ENCODE assay signal across 1 cellular context in the genomic region with DNA sequence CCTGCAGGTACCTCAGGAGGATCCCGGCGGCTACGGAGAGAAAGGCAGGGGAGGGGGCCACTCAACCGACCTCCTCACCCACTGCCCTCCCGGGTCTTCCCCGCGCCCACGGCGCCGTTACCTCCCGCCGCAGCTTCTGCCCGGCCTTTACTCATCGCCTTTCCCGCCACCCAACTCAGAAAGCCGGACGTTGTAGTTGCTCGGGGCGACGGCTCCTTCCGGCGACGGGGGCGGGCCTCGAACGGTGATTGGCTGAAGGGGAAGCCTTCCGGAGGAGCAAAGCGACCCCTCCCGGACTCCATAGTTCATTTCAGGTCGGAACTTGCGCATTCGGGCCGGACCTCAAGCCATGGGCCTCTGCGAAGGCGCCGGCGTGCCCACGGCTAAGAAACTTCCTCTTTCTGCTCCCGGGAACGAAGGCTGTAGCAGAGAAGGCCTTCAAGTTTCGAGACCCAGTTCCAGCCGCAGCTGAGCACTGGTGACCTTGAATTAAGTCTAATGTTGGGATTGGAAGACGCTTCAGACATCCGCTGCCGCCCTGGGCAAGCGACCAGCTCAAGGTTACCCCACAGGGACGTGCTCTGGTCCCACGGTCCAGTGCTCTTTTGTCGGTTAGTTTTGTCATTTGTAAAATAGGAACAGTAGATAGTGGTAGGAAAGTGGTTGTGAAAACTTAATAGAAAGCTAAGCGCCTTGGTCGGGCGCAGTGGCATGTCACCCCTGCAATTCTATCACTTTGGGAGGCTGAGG.
A peak's percentile ranks its signal among the peaks of the same experiment; 100 is the strongest.
TF ChIP-seq lines count a peak whose summit lies in the region.

A gene with protein sequence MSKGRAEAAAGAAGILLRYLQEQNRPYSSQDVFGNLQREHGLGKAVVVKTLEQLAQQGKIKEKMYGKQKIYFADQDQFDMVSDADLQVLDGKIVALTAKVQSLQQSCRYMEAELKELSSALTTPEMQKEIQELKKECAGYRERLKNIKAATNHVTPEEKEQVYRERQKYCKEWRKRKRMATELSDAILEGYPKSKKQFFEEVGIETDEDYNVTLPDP (minus strand): TSS at position 198 of the 750 bp plus-strand sequence. CDS start 43 bp downstream, at position 155.

TF ChIP-seq in K562, 482 proteins besides CTCF, POLR2A, EP300 and RAD21 (continued from another document and continues in another):
- TF ChIP-seq, protein P1, sequence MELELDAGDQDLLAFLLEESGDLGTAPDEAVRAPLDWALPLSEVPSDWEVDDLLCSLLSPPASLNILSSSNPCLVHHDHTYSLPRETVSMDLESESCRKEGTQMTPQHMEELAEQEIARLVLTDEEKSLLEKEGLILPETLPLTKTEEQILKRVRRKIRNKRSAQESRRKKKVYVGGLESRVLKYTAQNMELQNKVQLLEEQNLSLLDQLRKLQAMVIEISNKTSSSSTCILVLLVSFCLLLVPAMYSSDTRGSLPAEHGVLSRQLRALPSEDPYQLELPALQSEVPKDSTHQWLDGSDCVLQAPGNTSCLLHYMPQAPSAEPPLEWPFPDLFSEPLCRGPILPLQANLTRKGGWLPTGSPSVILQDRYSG (tag; conservative IDR thresholded peaks at IDR 0.05; ENCODE audit: low read depth), result 0 out of 2 replicates have a peak, but pooled peaks have one; percentile 64
- peak; percentile 69; the same call in 1 of the 2 replicates for TF ChIP-seq JUND (IDR thresholded peaks at IDR 0.05; ENCODE audit: borderline replicate concordance, low read depth, low read length)
- peak; percentile 3; the same call in 1 of the 3 replicates for TF ChIP-seq JUND (tag; IDR thresholded peaks at IDR 0.05; ENCODE audit: borderline replicate concordance, low read depth, low read length)
- no peak for TF ChIP-seq GABPB2 (CRISPR knock-in tag; conservative IDR thresholded peaks at IDR 0.05)
- TF ChIP-seq MAFK (IDR thresholded peaks at IDR 0.05; ENCODE audit: low read length), result no peak
- peak; percentile 68 for TF ChIP-seq CXXC5 (CRISPR knock-in tag; IDR thresholded peaks at IDR 0.05)
- TF ChIP-seq, protein P2, sequence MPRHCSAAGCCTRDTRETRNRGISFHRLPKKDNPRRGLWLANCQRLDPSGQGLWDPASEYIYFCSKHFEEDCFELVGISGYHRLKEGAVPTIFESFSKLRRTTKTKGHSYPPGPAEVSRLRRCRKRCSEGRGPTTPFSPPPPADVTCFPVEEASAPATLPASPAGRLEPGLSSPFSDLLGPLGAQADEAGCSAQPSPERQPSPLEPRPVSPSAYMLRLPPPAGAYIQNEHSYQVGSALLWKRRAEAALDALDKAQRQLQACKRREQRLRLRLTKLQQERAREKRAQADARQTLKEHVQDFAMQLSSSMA (CRISPR knock-in tag; IDR thresholded peaks at IDR 0.05), result no peak
- TF ChIP-seq, protein P3, sequence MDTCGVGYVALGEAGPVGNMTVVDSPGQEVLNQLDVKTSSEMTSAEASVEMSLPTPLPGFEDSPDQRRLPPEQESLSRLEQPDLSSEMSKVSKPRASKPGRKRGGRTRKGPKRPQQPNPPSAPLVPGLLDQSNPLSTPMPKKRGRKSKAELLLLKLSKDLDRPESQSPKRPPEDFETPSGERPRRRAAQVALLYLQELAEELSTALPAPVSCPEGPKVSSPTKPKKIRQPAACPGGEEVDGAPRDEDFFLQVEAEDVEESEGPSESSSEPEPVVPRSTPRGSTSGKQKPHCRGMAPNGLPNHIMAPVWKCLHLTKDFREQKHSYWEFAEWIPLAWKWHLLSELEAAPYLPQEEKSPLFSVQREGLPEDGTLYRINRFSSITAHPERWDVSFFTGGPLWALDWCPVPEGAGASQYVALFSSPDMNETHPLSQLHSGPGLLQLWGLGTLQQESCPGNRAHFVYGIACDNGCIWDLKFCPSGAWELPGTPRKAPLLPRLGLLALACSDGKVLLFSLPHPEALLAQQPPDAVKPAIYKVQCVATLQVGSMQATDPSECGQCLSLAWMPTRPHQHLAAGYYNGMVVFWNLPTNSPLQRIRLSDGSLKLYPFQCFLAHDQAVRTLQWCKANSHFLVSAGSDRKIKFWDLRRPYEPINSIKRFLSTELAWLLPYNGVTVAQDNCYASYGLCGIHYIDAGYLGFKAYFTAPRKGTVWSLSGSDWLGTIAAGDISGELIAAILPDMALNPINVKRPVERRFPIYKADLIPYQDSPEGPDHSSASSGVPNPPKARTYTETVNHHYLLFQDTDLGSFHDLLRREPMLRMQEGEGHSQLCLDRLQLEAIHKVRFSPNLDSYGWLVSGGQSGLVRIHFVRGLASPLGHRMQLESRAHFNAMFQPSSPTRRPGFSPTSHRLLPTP (IDR thresholded peaks at IDR 0.05; ENCODE audit: borderline replicate concordance, extremely low read depth, insufficient read length), result no peak
- peak; percentile 80 for TF ChIP-seq ZFX (CRISPR knock-in tag; IDR thresholded peaks at IDR 0.05)
- TF ChIP-seq, protein P4, sequence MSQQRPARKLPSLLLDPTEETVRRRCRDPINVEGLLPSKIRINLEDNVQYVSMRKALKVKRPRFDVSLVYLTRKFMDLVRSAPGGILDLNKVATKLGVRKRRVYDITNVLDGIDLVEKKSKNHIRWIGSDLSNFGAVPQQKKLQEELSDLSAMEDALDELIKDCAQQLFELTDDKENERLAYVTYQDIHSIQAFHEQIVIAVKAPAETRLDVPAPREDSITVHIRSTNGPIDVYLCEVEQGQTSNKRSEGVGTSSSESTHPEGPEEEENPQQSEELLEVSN (IDR thresholded peaks at IDR 0.05; ENCODE audit: borderline replicate concordance in 1 of 2, extremely low read depth in 1 of 2, insufficient read depth in 1 of 2, insufficient read length in 1 of 2, low read depth in 1 of 2, low read length in 1 of 2, poor library complexity in 1 of 2, severe bottlenecking in 1 of 2), result peak; percentile 82 to 94
- TF ChIP-seq SETDB1 (IDR thresholded peaks at IDR 0.05; ENCODE audit: low read length), result no peak
- TF ChIP-seq KHSRP (IDR thresholded peaks at IDR 0.05), result no peak
- no peak for TF ChIP-seq ZNF140 (CRISPR knock-in tag; IDR thresholded peaks at IDR 0.05)
- no peak for TF ChIP-seq NUFIP1 (IDR thresholded peaks at IDR 0.05; ENCODE audit: partially characterized antibody)
- TF ChIP-seq ZNF347 (CRISPR knock-in tag; IDR thresholded peaks at IDR 0.05; ENCODE audit: low read depth), result no peak
- no peak for TF ChIP-seq ZNF79 (CRISPR knock-in tag; IDR thresholded peaks at IDR 0.05; ENCODE audit: low read depth)
- TF ChIP-seq CHD2 (IDR thresholded peaks at IDR 0.05; ENCODE audit: low read depth, low read length), result peak; percentile 63; the same call in 1 of the 2 replicates
- TF ChIP-seq, protein P5, sequence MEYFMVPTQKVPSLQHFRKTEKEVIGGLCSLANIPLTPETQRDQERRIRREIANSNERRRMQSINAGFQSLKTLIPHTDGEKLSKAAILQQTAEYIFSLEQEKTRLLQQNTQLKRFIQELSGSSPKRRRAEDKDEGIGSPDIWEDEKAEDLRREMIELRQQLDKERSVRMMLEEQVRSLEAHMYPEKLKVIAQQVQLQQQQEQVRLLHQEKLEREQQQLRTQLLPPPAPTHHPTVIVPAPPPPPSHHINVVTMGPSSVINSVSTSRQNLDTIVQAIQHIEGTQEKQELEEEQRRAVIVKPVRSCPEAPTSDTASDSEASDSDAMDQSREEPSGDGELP (CRISPR knock-in tag; IDR thresholded peaks at IDR 0.05; ENCODE audit: borderline replicate concordance), result peak; percentile 46; the same call in 1 of the 2 replicates
- no peak for TF ChIP-seq RFX5 (IDR thresholded peaks at IDR 0.05; ENCODE audit: low read depth, low read length)
- peak; percentile 81; the same call in 1 of the 2 replicates for TF ChIP-seq PHF8 (IDR thresholded peaks at IDR 0.05; ENCODE audit: borderline replicate concordance, low read length)
- TF ChIP-seq, protein P6, sequence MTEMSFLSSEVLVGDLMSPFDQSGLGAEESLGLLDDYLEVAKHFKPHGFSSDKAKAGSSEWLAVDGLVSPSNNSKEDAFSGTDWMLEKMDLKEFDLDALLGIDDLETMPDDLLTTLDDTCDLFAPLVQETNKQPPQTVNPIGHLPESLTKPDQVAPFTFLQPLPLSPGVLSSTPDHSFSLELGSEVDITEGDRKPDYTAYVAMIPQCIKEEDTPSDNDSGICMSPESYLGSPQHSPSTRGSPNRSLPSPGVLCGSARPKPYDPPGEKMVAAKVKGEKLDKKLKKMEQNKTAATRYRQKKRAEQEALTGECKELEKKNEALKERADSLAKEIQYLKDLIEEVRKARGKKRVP (CRISPR knock-in tag; IDR thresholded peaks at IDR 0.05), result no peak
- TF ChIP-seq, protein P7, sequence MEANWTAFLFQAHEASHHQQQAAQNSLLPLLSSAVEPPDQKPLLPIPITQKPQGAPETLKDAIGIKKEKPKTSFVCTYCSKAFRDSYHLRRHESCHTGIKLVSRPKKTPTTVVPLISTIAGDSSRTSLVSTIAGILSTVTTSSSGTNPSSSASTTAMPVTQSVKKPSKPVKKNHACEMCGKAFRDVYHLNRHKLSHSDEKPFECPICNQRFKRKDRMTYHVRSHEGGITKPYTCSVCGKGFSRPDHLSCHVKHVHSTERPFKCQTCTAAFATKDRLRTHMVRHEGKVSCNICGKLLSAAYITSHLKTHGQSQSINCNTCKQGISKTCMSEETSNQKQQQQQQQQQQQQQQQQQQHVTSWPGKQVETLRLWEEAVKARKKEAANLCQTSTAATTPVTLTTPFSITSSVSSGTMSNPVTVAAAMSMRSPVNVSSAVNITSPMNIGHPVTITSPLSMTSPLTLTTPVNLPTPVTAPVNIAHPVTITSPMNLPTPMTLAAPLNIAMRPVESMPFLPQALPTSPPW (CRISPR knock-in tag; IDR thresholded peaks at IDR 0.05), result peak; percentile 47
- 0 out of 2 replicates have a peak, but pooled peaks have one; percentile 9 for TF ChIP-seq LARP7 (IDR thresholded peaks at IDR 0.05)
- no peak for TF ChIP-seq MTA1 (IDR thresholded peaks at IDR 0.05; ENCODE audit: borderline replicate concordance)
- TF ChIP-seq ZNF121 (CRISPR knock-in tag; conservative IDR thresholded peaks at IDR 0.05), result no peak
- peak; percentile 42 for TF ChIP-seq MEIS2 (IDR thresholded peaks at IDR 0.05; ENCODE audit: partially characterized antibody)
- TF ChIP-seq U2AF1 (optimal IDR thresholded peaks at IDR 0.05; ENCODE audit: low read depth, low read length), result no peak
- TF ChIP-seq ZNF780A (CRISPR knock-in tag; IDR thresholded peaks at IDR 0.05), result no peak
- no peak; the same call in 1 of the 2 replicates for TF ChIP-seq GTF2F1 (IDR thresholded peaks at IDR 0.05; ENCODE audit: low read depth, low read length)
- TF ChIP-seq TFAM (CRISPR knock-in tag; conservative IDR thresholded peaks at IDR 0.05), result no peak
- TF ChIP-seq, protein P8, sequence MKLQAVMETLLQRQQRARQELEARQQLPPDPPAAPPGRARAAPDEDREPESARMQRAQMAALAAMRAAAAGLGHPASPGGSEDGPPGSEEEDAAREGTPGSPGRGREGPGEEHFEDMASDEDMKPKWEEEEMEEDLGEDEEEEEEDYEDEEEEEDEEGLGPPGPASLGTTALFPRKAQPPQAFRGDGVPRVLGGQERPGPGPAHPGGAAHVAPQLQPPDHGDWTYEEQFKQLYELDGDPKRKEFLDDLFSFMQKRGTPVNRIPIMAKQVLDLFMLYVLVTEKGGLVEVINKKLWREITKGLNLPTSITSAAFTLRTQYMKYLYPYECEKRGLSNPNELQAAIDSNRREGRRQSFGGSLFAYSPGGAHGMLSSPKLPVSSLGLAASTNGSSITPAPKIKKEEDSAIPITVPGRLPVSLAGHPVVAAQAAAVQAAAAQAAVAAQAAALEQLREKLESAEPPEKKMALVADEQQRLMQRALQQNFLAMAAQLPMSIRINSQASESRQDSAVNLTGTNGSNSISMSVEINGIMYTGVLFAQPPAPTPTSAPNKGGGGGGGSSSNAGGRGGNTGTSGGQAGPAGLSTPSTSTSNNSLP (IDR thresholded peaks at IDR 0.05; ENCODE audit: borderline replicate concordance, low read depth, low read length), result no peak
- TF ChIP-seq ZNF224 (CRISPR knock-in tag; IDR thresholded peaks at IDR 0.05), result no peak
- peak; percentile 73 for TF ChIP-seq ZZZ3 (IDR thresholded peaks at IDR 0.05)
- TF ChIP-seq MAFF (IDR thresholded peaks at IDR 0.05; ENCODE audit: low read length), result no peak
- no peak for TF ChIP-seq MCM2 (IDR thresholded peaks at IDR 0.05; ENCODE audit: low read depth)
- TF ChIP-seq IRF1 (CRISPR knock-in tag; IDR thresholded peaks at IDR 0.05; ENCODE audit: borderline replicate concordance), result no peak
- TF ChIP-seq, protein P9, sequence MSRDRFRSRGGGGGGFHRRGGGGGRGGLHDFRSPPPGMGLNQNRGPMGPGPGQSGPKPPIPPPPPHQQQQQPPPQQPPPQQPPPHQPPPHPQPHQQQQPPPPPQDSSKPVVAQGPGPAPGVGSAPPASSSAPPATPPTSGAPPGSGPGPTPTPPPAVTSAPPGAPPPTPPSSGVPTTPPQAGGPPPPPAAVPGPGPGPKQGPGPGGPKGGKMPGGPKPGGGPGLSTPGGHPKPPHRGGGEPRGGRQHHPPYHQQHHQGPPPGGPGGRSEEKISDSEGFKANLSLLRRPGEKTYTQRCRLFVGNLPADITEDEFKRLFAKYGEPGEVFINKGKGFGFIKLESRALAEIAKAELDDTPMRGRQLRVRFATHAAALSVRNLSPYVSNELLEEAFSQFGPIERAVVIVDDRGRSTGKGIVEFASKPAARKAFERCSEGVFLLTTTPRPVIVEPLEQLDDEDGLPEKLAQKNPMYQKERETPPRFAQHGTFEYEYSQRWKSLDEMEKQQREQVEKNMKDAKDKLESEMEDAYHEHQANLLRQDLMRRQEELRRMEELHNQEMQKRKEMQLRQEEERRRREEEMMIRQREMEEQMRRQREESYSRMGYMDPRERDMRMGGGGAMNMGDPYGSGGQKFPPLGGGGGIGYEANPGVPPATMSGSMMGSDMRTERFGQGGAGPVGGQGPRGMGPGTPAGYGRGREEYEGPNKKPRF (IDR thresholded peaks at IDR 0.05; ENCODE audit: low read depth, low read length), result no peak
- TF ChIP-seq ZNF41 (CRISPR knock-in tag; conservative IDR thresholded peaks at IDR 0.05), result no peak
- peak; percentile 96 for TF ChIP-seq RBFOX2 (IDR thresholded peaks at IDR 0.05; ENCODE audit: low read depth, low read length)
- TF ChIP-seq FOXA1 (IDR thresholded peaks at IDR 0.05; ENCODE audit: borderline replicate concordance), result no peak
